Comparison of ENCODE assay signal across 19 cellular contexts in the genomic region with DNA sequence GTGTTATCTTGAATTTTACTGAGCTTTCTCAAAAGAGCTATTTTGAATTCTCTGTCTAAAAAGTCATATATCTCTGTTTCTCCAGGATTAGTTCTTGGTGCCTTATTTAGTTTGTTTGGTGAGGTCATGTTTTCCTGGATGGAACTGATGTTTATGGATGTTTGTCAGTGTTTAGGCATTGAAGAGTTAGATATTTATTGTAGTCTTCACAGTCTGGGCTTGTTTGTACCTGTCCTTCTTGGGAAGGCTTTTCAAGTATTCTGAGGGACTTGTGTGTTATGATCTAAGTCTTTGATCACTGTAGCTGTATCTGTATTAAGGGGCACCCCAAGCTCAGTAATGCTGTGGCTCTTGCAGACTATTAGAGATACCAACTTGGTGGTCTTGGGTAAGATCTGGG.
"Had no signal": no experiment of that assay in that cellular context is flagged by ENCODE, and none has a peak within 500 bp of the region (broad histone marks: within the 10 kb centered on the region; RNA-seq: fewer than 3 reads in every experiment).

No MANE protein-coding gene starts in this region.

- H3K9me3 Mint-ChIP-seq: activated CD4-positive, alpha-beta T cell treated with anti-CD3 and anti-CD28 coated beads, Interleukin-2, amount 10 ng/mL, durations not matched to agents 24 days and 14 days; activated naive CD8-positive, alpha-beta T cell treated with anti-CD3 and anti-CD28 coated beads, Interleukin-2, amount 10 ng/mL, durations not matched to agents 7 days and 5 days had no signal

- H3K4me1 ChIP-seq: adrenal gland, Peyer's patch had no signal

- H3K27ac ChIP-seq: adrenal gland, Peyer's patch had no signal

- H3K27me3 ChIP-seq: adrenal gland, Peyer's patch had no signal

- H3K9me3 ChIP-seq: adrenal gland, Peyer's patch had no signal

- ATAC-seq: T-helper 17 cell, WTC11 had no signal

- H3K36me3 Mint-ChIP-seq: activated naive CD8-positive, alpha-beta T cell treated with anti-CD3 and anti-CD28 coated beads, Interleukin-2, amount 10 ng/mL, durations not matched to agents 7 days and 5 days had no signal

- H3K4me1 Mint-ChIP-seq: activated CD4-positive, alpha-beta T cell treated with anti-CD3 and anti-CD28 coated beads, Interleukin-2, amount 10 ng/mL, durations not matched to agents 24 days and 14 days; activated naive CD8-positive, alpha-beta T cell treated with anti-CD3 and anti-CD28 coated beads, Interleukin-2, amount 10 ng/mL, durations not matched to agents 7 days and 5 days; T-helper 17 cell had no signal

- H3K27ac Mint-ChIP-seq: activated CD4-positive, alpha-beta T cell treated with anti-CD3 and anti-CD28 coated beads, Interleukin-2, amount 10 ng/mL, durations not matched to agents 24 days and 14 days; activated naive CD8-positive, alpha-beta T cell treated with anti-CD3 and anti-CD28 coated beads, Interleukin-2, amount 10 ng/mL, durations not matched to agents 7 days and 5 days; WTC11 had no signal

- DNase-seq: activated CD4-positive, alpha-beta T cell treated with anti-CD3 and anti-CD28 coated beads for 1 hour; activated CD4-positive, alpha-beta T cell treated with anti-CD3 and anti-CD28 coated beads, Interleukin-2, amount 10 ng/mL, durations not matched to agents 24 days and 14 days; activated CD4-positive, alpha-beta T cell treated with anti-CD3 and anti-CD28 coated beads, Interleukin-2, amount 50 U/mL, for 48 hours; activated CD8-positive, alpha-beta memory T cell treated with anti-CD3 and anti-CD28 coated beads for 24 hours; activated naive CD4-positive, alpha-beta T cell treated with anti-CD3 and anti-CD28 coated beads, Interleukin-2, amount 50 U/mL, for 16 hours; activated naive CD8-positive, alpha-beta T cell treated with anti-CD3 and anti-CD28 coated beads, Interleukin-2, amount 10 ng/mL, durations not matched to agents 7 days and 5 days; activated T-cell treated with anti-CD3 and anti-CD28 coated beads, Interleukin-2, amount 50 U/mL, for 48 hours; adrenal gland; anterior cingulate cortex; central memory CD4-positive, alpha-beta T cell; Kasumi-1; NCI-H1048; NCI-H1930; NCI-H524; Peyer's patch; SHP77 treated with DMSO at 0.1 percent for 48 hours; T-helper 17 cell; T-helper 9 cell had no signal

- H3K27me3 Mint-ChIP-seq: activated CD4-positive, alpha-beta T cell treated with anti-CD3 and anti-CD28 coated beads, Interleukin-2, amount 10 ng/mL, durations not matched to agents 24 days and 14 days; T-helper 17 cell had no signal

- H3K4me3 ChIP-seq: adrenal gland, Peyer's patch had no signal

- H3K36me3 ChIP-seq: adrenal gland, Peyer's patch had no signal

- H3K4me3 Mint-ChIP-seq: activated CD4-positive, alpha-beta T cell treated with anti-CD3 and anti-CD28 coated beads, Interleukin-2, amount 10 ng/mL, durations not matched to agents 24 days and 14 days; activated naive CD8-positive, alpha-beta T cell treated with anti-CD3 and anti-CD28 coated beads, Interleukin-2, amount 10 ng/mL, durations not matched to agents 7 days and 5 days; T-helper 17 cell; WTC11 had no signal
